Comparison of ENCODE assay signal across 8 cellular contexts in the genomic region with DNA sequence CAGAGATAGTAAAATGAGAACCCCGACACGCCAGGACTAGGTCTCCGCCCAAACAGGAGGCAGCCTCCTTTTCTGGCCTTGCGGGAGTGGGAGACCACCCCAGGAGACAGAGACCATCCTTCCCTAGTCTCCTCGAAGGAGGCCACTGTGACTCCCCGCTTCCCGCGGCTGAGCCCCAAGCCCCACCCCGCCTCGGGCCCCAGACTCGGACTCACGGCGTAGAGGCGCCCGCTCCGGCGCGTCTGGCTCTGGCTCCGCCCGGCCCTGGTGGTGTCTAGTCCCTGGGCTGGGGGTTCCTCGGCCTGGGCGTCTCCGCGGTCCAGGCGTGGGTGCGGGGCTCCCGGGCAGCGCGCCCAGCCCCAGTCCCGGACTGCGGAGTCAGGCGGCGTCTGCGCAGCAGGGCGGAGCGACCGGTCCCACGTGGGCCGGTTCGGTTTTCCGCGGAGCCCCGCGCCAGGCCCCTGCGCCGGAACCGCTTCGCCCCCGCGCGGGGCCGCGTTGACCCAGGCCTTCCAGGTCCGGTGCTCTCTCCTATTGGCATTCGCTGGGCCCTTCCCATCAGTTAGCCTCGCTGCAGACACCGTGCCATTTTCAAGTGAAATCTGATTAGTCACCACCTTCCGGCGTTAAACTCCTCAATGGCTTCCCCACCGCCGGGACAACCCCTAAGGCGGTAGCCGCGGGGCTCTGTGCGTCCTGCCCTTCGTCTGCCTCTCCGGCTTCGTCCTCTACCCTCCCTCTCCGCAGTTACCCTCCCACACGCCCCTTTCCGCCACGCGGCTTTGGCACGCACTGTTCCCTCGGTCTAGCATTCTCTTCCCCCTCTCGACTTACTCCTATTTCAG. TPM values are rescaled to one million over a fixed set of nuclear protein-coding genes. Genes with fewer than 3 reads are reported as not detected.
A peak's percentile ranks its signal among the peaks of the same experiment; 100 is the strongest.
DNase-seq lines count a peak whose midpoint lies in the region; ATAC-seq lines count a peak whose summit lies in the region.

C1orf216 (minus strand) TSS at position 393 of the 845 bp plus-strand sequence. CDS start 2,563 bp downstream, outside the sequence.

- H3K36me3 Mint-ChIP-seq in activated T-cell treated with anti-CD3 and anti-CD28 coated beads, Interleukin-2, amount 50 U/mL, for 24 hours (ENCODE audit: low read depth): peaks cover 39% of the 10 kb centered on the region

- peak; percentile 62 for ATAC-seq in HG03039 (IDR thresholded peaks at IDR 0.05; ENCODE audit: unreplicated experiment)

- no peaks in the 10 kb centered on the region for H3K27me3 Mint-ChIP-seq in activated T-cell treated with anti-CD3 and anti-CD28 coated beads, Interleukin-2, amount 50 U/mL, for 24 hours

- 1% methylated on average over 75 to 76 of the region's 76 CpGs for WGBS in esophagus, 2 donors

- peaks cover 0 to 3% of the 10 kb centered on the region in 2 donors for H3K36me3 ChIP-seq in esophagus (ENCODE audit: control insufficient read depth in 2 of 2, insufficient read depth in 2 of 2, low read length in 1 of 2)
- peaks cover 9% of the 10 kb centered on the region for H3K36me3 ChIP-seq in muscle layer of colon (ENCODE audit: insufficient read depth, low read length)

- H3K9ac ChIP-seq in muscle layer of colon (ENCODE audit: low read length): peak within 1 kb of the TSS; percentile 80

- peak within 1 kb of the TSS; percentile 95 for H3K27ac Mint-ChIP-seq in activated T-cell treated with anti-CD3 and anti-CD28 coated beads, Interleukin-2, amount 50 U/mL, for 24 hours

- peak; percentile 61 for DNase-seq in DMS153 treated with DMSO at 0.1 percent for 48 hours (lab: John Stamatoyannopoulos, UW; ENCODE audit: unreplicated experiment)
- DNase-seq in DMS153 (lab: John Stamatoyannopoulos, UW): no peak
- peak; percentile 85 for DNase-seq in OCI-M1 (lab: John Stamatoyannopoulos, UW)
- peak; percentile 86 for DNase-seq in activated T-cell treated with anti-CD3 and anti-CD28 coated beads, Interleukin-2, amount 50 U/mL, for 24 hours
- DNase-seq in stimulated activated CD8-positive, alpha-beta memory T cell treated with anti-CD3 and anti-CD28 coated beads, Interleukin-7, amount 100 ng/mL, for 24 hours (ENCODE audit: low read depth): peak; percentile 40

- H3K27me3 ChIP-seq in esophagus (ENCODE audit: control insufficient read depth in 1 of 2, insufficient read depth in 2 of 2, low read length in 2 of 2) (no peaks in the 10 kb centered on the region), muscle layer of colon (ENCODE audit: control insufficient read depth in 1 of 2, insufficient read depth in 2 of 2, low read length in 2 of 2) (no peaks in the 10 kb centered on the region)

- H3K4me1 Mint-ChIP-seq in activated T-cell treated with anti-CD3 and anti-CD28 coated beads, Interleukin-2, amount 50 U/mL, for 24 hours (ENCODE audit: low read depth): peaks cover 39% of the 10 kb centered on the region

- H3K4me3 ChIP-seq in esophagus (ENCODE audit: low read depth in 1 of 2, low read length in 2 of 2) (peak within 1 kb of the TSS; percentile 61 to 81), muscle layer of colon (ENCODE audit: low read depth in 1 of 2, low read length in 2 of 2) (peak within 1 kb of the TSS; percentile 70 to 83)

- H3K9me3 ChIP-seq in esophagus (ENCODE audit: control insufficient read depth in 2 of 2, insufficient read depth in 1 of 2, low read depth in 1 of 2, low read length in 1 of 2) (peaks cover 0 to 2% of the 10 kb centered on the region in 2 donors), muscle layer of colon (ENCODE audit: low read length) (no peaks in the 10 kb centered on the region)

- H3K9me3 Mint-ChIP-seq in activated T-cell treated with anti-CD3 and anti-CD28 coated beads, Interleukin-2, amount 50 U/mL, for 24 hours: no peaks in the 10 kb centered on the region

- peak within 1 kb of the TSS; percentile 81 for H3K4me3 Mint-ChIP-seq in activated T-cell treated with anti-CD3 and anti-CD28 coated beads, Interleukin-2, amount 50 U/mL, for 24 hours

- H3K27ac ChIP-seq in esophagus (ENCODE audit: low read depth in 2 of 2, low read length in 1 of 2) (peak within 1 kb of the TSS; percentile 65 to 69), muscle layer of colon (ENCODE audit: low read depth, low read length) (peak within 1 kb of the TSS; percentile 90)

- H3K4me1 ChIP-seq in esophagus (ENCODE audit: control insufficient read depth in 2 of 2, insufficient read depth in 2 of 2, low read length in 1 of 2): peaks cover 0 to 9% of the 10 kb centered on the region in 2 donors
- peaks cover 34% of the 10 kb centered on the region for H3K4me1 ChIP-seq in muscle layer of colon (ENCODE audit: insufficient read depth, low read length)

RNA-seq across cellular contexts. Expression of gene C1orf216, which starts in this region (rescaled TPM):
- 1 to 10 TPM in 1 of 2 donors, under 1 TPM in 1; 0.94 to 2.4 TPM for polyA plus RNA-seq in esophagus
